In genomic region chr22:23110922-23111527, GRCh38 we compare ENCODE assay signal across 16 cellular contexts. TPM values are rescaled to one million over a fixed set of nuclear protein-coding genes. Genes with fewer than 3 reads are reported as not detected.
DNase-seq lines count a peak whose midpoint lies in the region; ATAC-seq lines count a peak whose summit lies in the region.
"Had no signal": no experiment of that assay in that cellular context is flagged by ENCODE, and none has a peak within 500 bp of the region (broad histone marks: within the 10 kb centered on the region; RNA-seq: fewer than 3 reads in every experiment).

No MANE protein-coding gene starts in this region.

- no peak for ATAC-seq in HG03571 (IDR thresholded peaks at IDR 0.05; ENCODE audit: unreplicated experiment)
- ATAC-seq: A549; activated T-cell treated with anti-CD3 and anti-CD28 coated beads, Interleukin-2, amount 50 U/mL, for 72 hours had no signal

- DNase-seq in NCI-H1436 (lab: John Stamatoyannopoulos, UW) (peak; percentile 4), NCI-H1436 treated with DMSO at 0.1 percent for 48 hours (lab: John Stamatoyannopoulos, UW) (no peak), NCI-H146 (lab: John Stamatoyannopoulos, UW) (peak; percentile 85), SW480 (ENCODE audit: low spot score) (peak; percentile 81), occipital lobe (lab: John Stamatoyannopoulos, UW) (peak; percentile 33), HK-2 (ENCODE audit: unreplicated experiment) (no peak), HUDEP-2 (lab: John Stamatoyannopoulos, UW; ENCODE audit: unreplicated experiment in 76 of 76) (no peak)
- DNase-seq: activated CD4-positive, alpha-beta T cell treated with anti-CD3 and anti-CD28 coated beads for 4 hours; activated T-cell treated with anti-CD3 and anti-CD28 coated beads, Interleukin-2, amount 50 U/mL, for 72 hours; amniotic stem cell; colonic mucosa; immature natural killer cell; ovary; stimulated activated CD4-positive, alpha-beta T cell treated with anti-CD3 and anti-CD28 coated beads, Interleukin-12 subunit alpha, Interleukin-12 subunit beta, amount 100 ng/mL, for 4 hours had no signal

RNA-seq across cellular contexts. Expression of gene RSPH14, which starts 30.8 kb away (rescaled TPM):
- total RNA-seq in occipital lobe, result 1.9 TPM

RNA-seq across cellular contexts. Expression of gene RAB36, which starts 34.3 kb away (rescaled TPM):
- total RNA-seq in occipital lobe, result 5.9 TPM

RNA-seq across cellular contexts. Expression of gene GNAZ, which starts 40.7 kb away (rescaled TPM):
- total RNA-seq in occipital lobe, result 192 TPM

Comparison
In these comparisons a context has a peak if more than half of its experiments do, and no peak if none do; other contexts are left out.
1. DNase-seq: peak in NCI-H1436 (single experiment), NCI-H146 (single experiment), SW480 (single experiment) and occipital lobe (single experiment); none in NCI-H1436 treated with DMSO at 0.1 percent for 48 hours (single experiment), HK-2 (single experiment) and HUDEP-2 (0 of 76).